In genomic region chr4:4775493-4776004, GRCh38 we compare ENCODE assay signal across 27 cellular contexts.
"Had no signal": no experiment of that assay in that cellular context is flagged by ENCODE, and none has a peak within 500 bp of the region (broad histone marks: within the 10 kb centered on the region; RNA-seq: fewer than 3 reads in every experiment).

No MANE protein-coding gene starts in this region.

- H3K9me3 Mint-ChIP-seq: activated CD4-positive, alpha-beta memory T cell treated with anti-CD3 and anti-CD28 coated beads, Interleukin-2, amount 10 ng/mL, durations not matched to agents 7 days and 5 days; activated T-helper 2 cell treated with anti-CD3 and anti-CD28 coated beads, Interferon-gamma antibody, Interleukin-2, Interleukin-4, amounts not matched to agents 10 μg/mL and 5 μg/mL and 100 μg/mL, durations not matched to agents 14 hours and 24 hours and 36 hours; central memory CD8-positive, alpha-beta T cell had no signal

- H2AFZ ChIP-seq: PC-9 had no signal

- ATAC-seq: activated CD4-positive, alpha-beta T cell treated with anti-CD3 and anti-CD28 coated beads for 36 hours; activated T-cell treated with anti-CD3 and anti-CD28 coated beads, Interleukin-2, amount 50 U/mL, for 72 hours; K562 had no signal

- H3K9me3 ChIP-seq: adrenal gland, breast epithelium, SJCRH30, SK-N-SH had no signal

- H3K27me3 Mint-ChIP-seq: activated CD4-positive, alpha-beta memory T cell treated with anti-CD3 and anti-CD28 coated beads, Interleukin-2, amount 10 ng/mL, durations not matched to agents 7 days and 5 days; activated naive CD8-positive, alpha-beta T cell treated with anti-CD3 and anti-CD28 coated beads, Interleukin-2, amount 10 ng/mL, durations not matched to agents 7 days and 5 days had no signal

- H3K9ac ChIP-seq: SK-N-SH had no signal

- H3K36me3 ChIP-seq: adrenal gland, breast epithelium, SJCRH30, WERI-Rb-1 had no signal

- DNase-seq: activated CD4-positive, alpha-beta memory T cell treated with anti-CD3 and anti-CD28 coated beads, Interleukin-2, amount 10 ng/mL, durations not matched to agents 7 days and 5 days; activated CD4-positive, alpha-beta T cell treated with anti-CD3 and anti-CD28 coated beads for 36 hours; activated CD4-positive, alpha-beta T cell treated with anti-CD3 and anti-CD28 coated beads, Interleukin-2, amount 50 U/mL, for 1 hour; activated gamma-delta T cell treated with Interleukin-2 at 50 U/mL for 16 hours; activated naive CD4-positive, alpha-beta T cell treated with anti-CD3 and anti-CD28 coated beads, Interleukin-2, amount 50 U/mL, for 16 hours; activated naive CD8-positive, alpha-beta T cell treated with anti-CD3 and anti-CD28 coated beads, Interleukin-2, amount 10 ng/mL, durations not matched to agents 7 days and 5 days; activated T-cell treated with anti-CD3 and anti-CD28 coated beads for 4 hours; activated T-cell treated with anti-CD3 and anti-CD28 coated beads, Interleukin-2, amount 50 U/mL, for 72 hours; adrenal gland; anterior cingulate cortex; Karpas-422; MM.1S; NCI-H1105; NCI-H1436; NCI-H1694 treated with DMSO at 0.1 percent for 48 hours; NCI-H2029 treated with DMSO at 0.1 percent for 48 hours; NCI-H510A treated with DMSO at 0.1 percent for 48 hours; NCI-H69; PC-9; SJCRH30; SK-N-SH; T-helper 1 cell; WERI-Rb-1 had no signal

- H3K4me2 ChIP-seq: PC-9, SK-N-SH had no signal

- H3K4me3 ChIP-seq: adrenal gland, breast epithelium, K562, PC-9, SJCRH30 had no signal

- H3K4me1 Mint-ChIP-seq: activated CD4-positive, alpha-beta memory T cell treated with anti-CD3 and anti-CD28 coated beads, Interleukin-2, amount 10 ng/mL, durations not matched to agents 7 days and 5 days; activated CD4-positive, alpha-beta T cell treated with anti-CD3 and anti-CD28 coated beads for 36 hours; central memory CD8-positive, alpha-beta T cell had no signal

- H3K27ac ChIP-seq: adrenal gland, breast epithelium, PC-9, SJCRH30, WERI-Rb-1 had no signal

- H3K36me3 Mint-ChIP-seq: activated naive CD8-positive, alpha-beta T cell treated with anti-CD3 and anti-CD28 coated beads, Interleukin-2, amount 10 ng/mL, durations not matched to agents 7 days and 5 days had no signal

- H3K4me3 Mint-ChIP-seq: activated CD4-positive, alpha-beta memory T cell treated with anti-CD3 and anti-CD28 coated beads, Interleukin-2, amount 10 ng/mL, durations not matched to agents 7 days and 5 days; activated CD4-positive, alpha-beta T cell treated with anti-CD3 and anti-CD28 coated beads for 36 hours; activated naive CD8-positive, alpha-beta T cell treated with anti-CD3 and anti-CD28 coated beads, Interleukin-2, amount 10 ng/mL, durations not matched to agents 7 days and 5 days; activated T-cell treated with anti-CD3 and anti-CD28 coated beads, Interleukin-2, amount 50 U/mL, for 72 hours; central memory CD8-positive, alpha-beta T cell had no signal

- H3K4me1 ChIP-seq: adrenal gland, breast epithelium, SJCRH30 had no signal

- H3K27me3 ChIP-seq: adrenal gland, breast epithelium, SJCRH30 had no signal

- H3K27ac Mint-ChIP-seq: activated CD4-positive, alpha-beta memory T cell treated with anti-CD3 and anti-CD28 coated beads, Interleukin-2, amount 10 ng/mL, durations not matched to agents 7 days and 5 days; activated CD4-positive, alpha-beta T cell treated with anti-CD3 and anti-CD28 coated beads for 36 hours; activated naive CD8-positive, alpha-beta T cell treated with anti-CD3 and anti-CD28 coated beads, Interleukin-2, amount 10 ng/mL, durations not matched to agents 7 days and 5 days; activated T-cell treated with anti-CD3 and anti-CD28 coated beads, Interleukin-2, amount 50 U/mL, for 72 hours; activated T-helper 2 cell treated with anti-CD3 and anti-CD28 coated beads, Interferon-gamma antibody, Interleukin-2, Interleukin-4, amounts not matched to agents 10 μg/mL and 5 μg/mL and 100 μg/mL, durations not matched to agents 14 hours and 24 hours and 36 hours had no signal
